12 cellular contexts compared by ENCODE assay signal in genomic region chr3:63977893-63978292, GRCh38. TPM values are rescaled to one million over a fixed set of nuclear protein-coding genes. Genes with fewer than 3 reads are reported as not detected.
DNase-seq lines count a peak whose midpoint lies in the region; ATAC-seq, FAIRE-seq and TF ChIP-seq lines count a peak whose summit lies in the region.
"Had no signal": no experiment of that assay in that cellular context is flagged by ENCODE, and none has a peak within 500 bp of the region (broad histone marks: within the 10 kb centered on the region; RNA-seq: fewer than 3 reads in every experiment).

No MANE protein-coding gene starts in this region.

- RAD21 ChIA-PET in GM12878 (lab: Charles Lee; ENCODE audit: unreplicated experiment), result interaction anchor here (1.1 to 1.6 kb wide), 3 partner anchors 16 to 45 kb away, joined by 3 to 6 read pairs (median 3); no protein-coding TSS in a partner anchor

- no peak for TF ChIP-seq RAD21 in GM12878 (IDR thresholded peaks at IDR 0.05; ENCODE audit: insufficient read depth, low read depth, low read length)

- peaks cover 7% of the 10 kb centered on the region for H3K36me3 Mint-ChIP-seq in natural killer cell

- 65% methylated on average over 4 of the region's 4 CpGs for WGBS in GM12878 (ENCODE audit: insufficient coverage, insufficient replicate concordance, low lambda C conversion rate, missing lambda C conversion rate)

- peaks cover 72 to 81% of the 10 kb centered on the region in 2 donors for H3K4me1 Mint-ChIP-seq in natural killer cell

- SMC1A ChIA-PET in GM12878 (lab: Charles Lee; ENCODE audit: uncharacterized antibody, unreplicated experiment), result interaction anchor here (0.9 to 4.6 kb wide), 10 partner anchors 11 to 107 kb away, joined by 3 to 32 read pairs (median 4); no protein-coding TSS in a partner anchor

- H3K9me3 Mint-ChIP-seq in natural killer cell, result no peaks in the 10 kb centered on the region

- intact Hi-C loops in GM12878 (cut with micrococcal nuclease; ENCODE audit: unreplicated experiment) (no loop called here), natural killer cell (cut with micrococcal nuclease) (loop anchor here (1.0 to 5.0 kb wide), 4 partner anchors 8 to 67 kb away; partner anchors contain the start of gene PSMD6)

- POLR2A ChIA-PET in GM12878 (lab: Charles Lee), result no interaction called here

- H3K9me3 ChIP-seq in BLaER1 treated with 17β-estradiol and CSF1 and Interleukin-3, amounts not matched to agents 10 nM and 100 nM (replicated peaks in 1 of 11), result no peaks in the 10 kb centered on the region
- H3K9me3 ChIP-seq in DND-41 (ENCODE audit: insufficient read depth, low read length, severe bottlenecking) (no peaks in the 10 kb centered on the region), GM12878 (replicated peaks; ENCODE audit: control insufficient read depth, insufficient read depth, low read length) (no peaks in the 10 kb centered on the region)
- H3K9me3 ChIP-seq: gastroesophageal sphincter, SJCRH30 had no signal

- peaks cover 0 to 80% (median 20%) of the 10 kb centered on the region in 11 experiments; a peak in 13 of 22 replicates for H4K20me1 ChIP-seq in BLaER1 treated with 17β-estradiol and CSF1 and Interleukin-3, amounts not matched to agents 10 nM and 100 nM
- H4K20me1 ChIP-seq in DND-41 (ENCODE audit: insufficient read depth, low read length) (peaks cover 58% of the 10 kb centered on the region), GM12878 (ENCODE audit: control insufficient read depth, insufficient read depth) (no peaks in the 10 kb centered on the region)

- H3K27me3 ChIP-seq in BLaER1 treated with 17β-estradiol and CSF1 and Interleukin-3, amounts not matched to agents 10 nM and 100 nM, result no peaks in the 10 kb centered on the region
- H3K27me3 ChIP-seq in DND-41 (ENCODE audit: insufficient read depth, low read length, poor library complexity) (no peaks in the 10 kb centered on the region), GM12878 (replicated peaks in 1 of 2; ENCODE audit: control insufficient read depth in 2 of 2, insufficient read depth in 2 of 2, low read length in 1 of 2) (no peaks in the 10 kb centered on the region)
- H3K27me3 ChIP-seq: gastroesophageal sphincter, SJCRH30 had no signal

- BruUV-seq in GM12878 (replicated peaks; lab: Mats Ljungman, UMichigan), result no TSS peak

- H3K79me2 ChIP-seq in DND-41 (ENCODE audit: insufficient read depth, low read length) (peaks cover 76% of the 10 kb centered on the region), GM12878 (ENCODE audit: control insufficient read depth, insufficient read depth, low read length) (peaks cover 2% of the 10 kb centered on the region)

- peaks cover 22 to 77% (median 51%) of the 10 kb centered on the region in 10 experiments for H3K4me1 ChIP-seq in BLaER1 treated with 17β-estradiol and CSF1 and Interleukin-3, amounts not matched to agents 10 nM and 100 nM
- H3K4me1 ChIP-seq in DND-41 (ENCODE audit: insufficient read depth, low read length) (no peaks in the 10 kb centered on the region), GM12878 (ENCODE audit: control insufficient read depth, insufficient read depth, low read length) (no peaks in the 10 kb centered on the region)
- H3K4me1 ChIP-seq: SJCRH30 had no signal

- TF ChIP-seq EP300 in GM12878 (IDR thresholded peaks at IDR 0.05; ENCODE audit: borderline replicate concordance in 1 of 2, control insufficient read depth in 1 of 2, low read depth in 2 of 2, low read length in 2 of 2), result no peak

- 0 out of 3 replicates have a peak, but pooled peaks have one; percentile 40 for ATAC-seq in DND-41 (ENCODE audit: insufficient read depth, low read depth)
- ATAC-seq in GM12878, result no peak
- peak; percentile 36 to 59 (median 40) for ATAC-seq in natural killer cell
- ATAC-seq in HG02763 (IDR thresholded peaks at IDR 0.05; ENCODE audit: unreplicated experiment), result no peak
- ATAC-seq: gastroesophageal sphincter had no signal

- CTCF ChIA-PET in GM12878 (lab: Yijun Ruan, JAX), result interaction anchor here (0.6 to 5.8 kb wide), 8 partner anchors 9 to 1959 kb away, joined by 3 to 58 read pairs (median 3); no protein-coding TSS in a partner anchor

- peaks cover 48 to 66% (median 55%) of the 10 kb centered on the region in 11 experiments for H3K36me3 ChIP-seq in BLaER1 treated with 17β-estradiol and CSF1 and Interleukin-3, amounts not matched to agents 10 nM and 100 nM
- peaks cover 68% of the 10 kb centered on the region for H3K36me3 ChIP-seq in DND-41 (ENCODE audit: insufficient read depth, low read length)
- H3K36me3 ChIP-seq in GM12878 (ENCODE audit: control insufficient read depth in 2 of 2, insufficient read depth in 2 of 2, low read length in 1 of 2), result peaks cover 16% of the 10 kb centered on the region in 2 experiments; a peak in 3 of 4 replicates
- H3K36me3 ChIP-seq: SJCRH30 had no signal

- peak overlapping the region; percentile 83 to 92 for H3K27ac Mint-ChIP-seq in natural killer cell

- peak overlapping the region; percentile 17 for H3K4me3 Mint-ChIP-seq in natural killer cell

- no peaks in the 10 kb centered on the region for H3K27me3 Mint-ChIP-seq in natural killer cell (ENCODE audit: low read depth in 2 of 2)

- H3K27ac ChIP-seq in BLaER1 treated with 17β-estradiol and CSF1 and Interleukin-3, amounts not matched to agents 10 nM and 100 nM, result peak overlapping the region in 7 of 11 experiments; percentile 11 to 69 (median 54); a peak in 8 of 22 replicates
- H3K27ac ChIP-seq in DND-41 (ENCODE audit: low read length) (no peak overlapping the region), GM12878 (ENCODE audit: control insufficient read depth, insufficient read depth) (no peak overlapping the region)
- H3K27ac ChIP-seq: gastroesophageal sphincter, SJCRH30 had no signal

- FAIRE-seq in GM12878 (lab: Jason Lieb, UNC) (peak; percentile 23), D721Med (lab: Jason Lieb, UNC) (no peak)
- FAIRE-seq: G401.6, urothelium cell line had no signal

- in situ Hi-C loops in GM12878 (cut with MboI), result no loop called here
- in situ Hi-C loops in GM13976 (cut with MboI; ENCODE audit: low sequenced_read_pairs, unreplicated experiment), result no loop called here

- peak overlapping the region; percentile 14 to 82 (median 68); a peak in 17 of 22 replicates for H3K4me2 ChIP-seq in BLaER1 treated with 17β-estradiol and CSF1 and Interleukin-3, amounts not matched to agents 10 nM and 100 nM
- H3K4me2 ChIP-seq in DND-41 (ENCODE audit: insufficient read depth, low read length) (no peak overlapping the region), GM12878 (ENCODE audit: control insufficient read depth, insufficient read depth) (no peak overlapping the region)

- no peak overlapping the region for H3K4me3 ChIP-seq in BLaER1 treated with 17β-estradiol and CSF1 and Interleukin-3, amounts not matched to agents 10 nM and 100 nM
- no peak overlapping the region for H3K4me3 ChIP-seq in DND-41 (ENCODE audit: low read depth in 1 of 2, low read length in 2 of 2)
- H3K4me3 ChIP-seq in GM12878, result no peak overlapping the region
- H3K4me3 ChIP-seq: gastroesophageal sphincter, SJCRH30 had no signal

- H3K9ac ChIP-seq in BLaER1 treated with 17β-estradiol and CSF1 and Interleukin-3, amounts not matched to agents 10 nM and 100 nM, result no peak overlapping the region
- no peak overlapping the region for H3K9ac ChIP-seq in DND-41 (ENCODE audit: low read depth, low read length)
- no peak overlapping the region for H3K9ac ChIP-seq in GM12878 (ENCODE audit: control insufficient read depth, insufficient read depth, low read length)

- TF ChIP-seq CTCF in DND-41 (IDR thresholded peaks at IDR 0.05; ENCODE audit: borderline replicate concordance, extremely low read depth, low read length, poor library complexity, severe bottlenecking), result no peak
- no peak for TF ChIP-seq CTCF in GM12878 (IDR thresholded peaks at IDR 0.05 in 2 of 3, conservative IDR thresholded peaks at IDR 0.05 in 1 of 3; ENCODE audit: control insufficient read depth in 2 of 3, extremely low read depth in 1 of 3, insufficient read depth in 1 of 3, low read depth in 3 of 3, low read length in 3 of 3)
- TF ChIP-seq CTCF in natural killer cell (IDR thresholded peaks at IDR 0.05), result no peak
- TF ChIP-seq CTCF in GM13976 (IDR thresholded peaks at IDR 0.05; ENCODE audit: borderline replicate concordance, control extremely low read depth, extremely low read depth, insufficient read depth, missing control alignments), result no peak
- no peak for TF ChIP-seq CTCF in D721Med (IDR thresholded peaks at IDR 0.05; ENCODE audit: insufficient read depth, missing control alignments)

- H2AFZ ChIP-seq in DND-41 (ENCODE audit: low read depth, low read length), result no peak overlapping the region
- H2AFZ ChIP-seq in GM12878 (ENCODE audit: control insufficient read depth, low read depth, low read length), result no peak overlapping the region

- DNase-seq in DND-41, result no peak
- no peak for DNase-seq in GM12878 (ENCODE audit: low read depth, low spot score)
- no peak for DNase-seq in natural killer cell
- no peak for DNase-seq in GM13976 (ENCODE audit: low spot score)
- no peak for DNase-seq in D721Med (ENCODE audit: insufficient read length, low spot score)
- DNase-seq: activated T-cell treated with anti-CD3 and anti-CD28 coated beads, Interleukin-2, amount 50 U/mL, for 1 hour; SJCRH30 had no signal

- no peak for TF ChIP-seq POLR2A in GM12878 (IDR thresholded peaks at IDR 0.05; ENCODE audit: low read depth, low read length)

TF ChIP-seq in GM12878, 131 proteins besides CTCF, POLR2A, EP300 and RAD21 (continues in another document):
- TF ChIP-seq BRCA1 (IDR thresholded peaks at IDR 0.05; ENCODE audit: low read depth, low read length), result no peak

RNA-seq across cellular contexts. Expression of gene PSMD6, which starts 45.4 kb away (rescaled TPM):
- total RNA-seq in GM12878 (2013; cell fraction: nucleolus; rRNA removed), result 103 and 104 TPM in 2 replicates
- 107 and 108 TPM in 2 replicates for total RNA-seq in GM12878 (2014; rRNA removed)
- total RNA-seq in GM12878 (2014; rRNA removed; fragmentation: Illumina TruSeq; extraction: Trizol), result 112 and 123 TPM in 2 replicates
- 89.4 and 91.5 TPM in 2 replicates for total RNA-seq in GM12878 (2021)
- polyA plus RNA-seq in GM12878 (2011; ENCODE audit: low read depth), result 40.4 TPM
- 68.7 and 79.2 TPM in 2 replicates for polyA plus RNA-seq in GM12878 (2011; rRNA removed)
- polyA plus RNA-seq in GM12878 (2011; cell fraction: cytosol; rRNA removed), result 35.8 and 50.6 TPM in 2 replicates
- 64.6 and 78.6 TPM in 2 replicates for polyA plus RNA-seq in GM12878 (2011; cell fraction: nucleus; rRNA removed)
- polyA plus RNA-seq in GM12878 (2012), result 70.4 and 92.1 TPM in 2 replicates
- 106 and 119 TPM in 2 replicates for polyA plus RNA-seq in GM12878 (2014; fragmentation: Illumina TruSeq; extraction: Trizol)
- 100 to 1,000 TPM in 1 of 2 experiments, 10 to 100 TPM in 1; 84.3 to 124 TPM for polyA plus RNA-seq in GM12878 (2014; fragmentation: Nextera tagmentation; extraction: Ambion mirVana)
- 101 and 105 TPM in 2 replicates for polyA plus RNA-seq in GM12878 (2014; rRNA removed)
- polyA plus RNA-seq in GM12878 (2016; fragmentation: Nextera tagmentation; extraction: Ambion mirVana), result 100 to 1,000 TPM; 196 to 199 TPM
- polyA minus RNA-seq in GM12878 (2011; rRNA and poly(A)+ RNA removed), result 39.0 and 53.7 TPM in 2 replicates
- 18.6 and 21.1 TPM in 2 replicates for polyA minus RNA-seq in GM12878 (2011; cell fraction: cytosol; rRNA and poly(A)+ RNA removed)
- polyA minus RNA-seq in GM12878 (2011; cell fraction: nucleus; rRNA and poly(A)+ RNA removed), result 51.1 and 84.2 TPM in 2 replicates
- total RNA-seq in natural killer cell, result 100 to 1,000 TPM in 2 of 3 donors, 10 to 100 TPM in 1; 84.4 to 105 (median 102) TPM

Comparison
In these comparisons a context has a peak if more than half of its experiments do, and no peak if none do; other contexts are left out.
1. H3K27ac ChIP-seq: peak in BLaER1 treated with 17β-estradiol and CSF1 and Interleukin-3, amounts not matched to agents 10 nM and 100 nM (7 of 11); none in DND-41 (single experiment) and GM12878 (single experiment).
2. H3K4me2 ChIP-seq: peak in BLaER1 treated with 17β-estradiol and CSF1 and Interleukin-3, amounts not matched to agents 10 nM and 100 nM (11 of 11); none in DND-41 (single experiment) and GM12878 (single experiment).
3. ATAC-seq: peak in DND-41 (single experiment) and natural killer cell (3 of 3); none in GM12878 (single experiment) and HG02763 (single experiment).